Comparison of ENCODE assay signal across 20 cellular contexts in the genomic region with DNA sequence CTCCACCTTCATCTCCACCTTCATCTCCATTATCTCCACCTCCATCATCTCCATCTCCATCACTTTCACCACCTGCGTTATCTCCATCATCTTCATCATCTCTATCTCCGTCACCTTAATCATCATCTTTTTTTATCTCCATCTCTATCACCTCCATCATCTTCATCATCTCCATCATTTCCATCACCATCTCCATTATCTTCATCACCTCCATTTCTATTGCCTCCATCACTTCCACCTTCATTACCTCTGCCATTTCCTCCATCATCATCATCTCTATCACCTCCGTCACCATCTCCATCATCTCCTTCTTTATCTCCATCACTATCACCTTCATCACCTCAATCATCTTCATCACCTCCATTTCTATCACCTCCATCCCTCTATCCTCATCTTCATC.
DNase-seq lines count a peak whose midpoint lies in the region; ATAC-seq, FAIRE-seq and TF ChIP-seq lines count a peak whose summit lies in the region.
"Had no signal": no experiment of that assay in that cellular context is flagged by ENCODE, and none has a peak within 500 bp of the region (broad histone marks: within the 10 kb centered on the region; RNA-seq: fewer than 3 reads in every experiment).

No MANE protein-coding gene starts in this region.

- H3K27ac ChIP-seq in HepG2 (ENCODE audit: extremely low read length, insufficient read depth, low read length) (no peak overlapping the region), right lobe of liver (no peak overlapping the region), K562 (ENCODE audit: extremely low read depth, low read depth, low read length) (no peak overlapping the region)
- H3K27ac ChIP-seq: BLaER1, C4-2B had no signal

- no peaks in the 10 kb centered on the region for H4K20me1 ChIP-seq in HepG2 (ENCODE audit: insufficient read depth, low read length)
- no peaks in the 10 kb centered on the region for H4K20me1 ChIP-seq in K562 (replicated peaks; ENCODE audit: control insufficient read depth, insufficient read depth, low read length)
- H4K20me1 ChIP-seq: BLaER1 had no signal

- in situ Hi-C loops in HepG2 (cut with HindIII; ENCODE audit: extremely low pct_ligation_motif_present, low pct_unique_long_range_greater_than_20kb) = no loop called here
- in situ Hi-C loops in K562 (cut with MboI) = no loop called here

- no peaks in the 10 kb centered on the region for H3K36me3 ChIP-seq in HepG2 (replicated peaks in 1 of 2; ENCODE audit: control insufficient read depth in 1 of 2, insufficient read depth in 2 of 2, low read length in 2 of 2)
- H3K36me3 ChIP-seq in right lobe of liver = no peaks in the 10 kb centered on the region
- H3K36me3 ChIP-seq in K562 (ENCODE audit: control insufficient read depth, insufficient read depth, low read length) = no peaks in the 10 kb centered on the region
- H3K36me3 ChIP-seq: BLaER1 had no signal

- H3K36me3 Mint-ChIP-seq in Calu3 (ENCODE audit: insufficient read depth, unreplicated experiment) = peaks cover 5% of the 10 kb centered on the region
- no peaks in the 10 kb centered on the region for H3K36me3 Mint-ChIP-seq in activated CD8-positive, alpha-beta memory T cell treated with anti-CD3 and anti-CD28 coated beads, Interleukin-2, amount 10 ng/mL, durations not matched to agents 7 days and 5 days

- DNase-seq in HepG2 (ENCODE audit: low spot score) (no peak), right lobe of liver (no peak), Calu3 (no peak), K562 (ENCODE audit: extremely low read depth in 1 of 4, low spot score in 3 of 4) (no peak), foreskin melanocyte (no peak)
- no peak for DNase-seq in activated CD8-positive, alpha-beta memory T cell treated with anti-CD3 and anti-CD28 coated beads, Interleukin-2, amount 10 ng/mL, durations not matched to agents 7 days and 5 days
- no peak for DNase-seq in stimulated activated CD4-positive, alpha-beta T cell treated with anti-CD3 and anti-CD28 coated beads, Interleukin-2, amount 100 ng/mL, for 24 hours
- DNase-seq: CD4-positive, alpha-beta T cell; CD8-positive, alpha-beta memory T cell; DMS53; DMS79 treated with DMSO at 0.1 percent for 48 hours; GF-D8; H9; HFFc6 had no signal

- H3K9me3 ChIP-seq in HepG2 (ENCODE audit: low read length) = no peaks in the 10 kb centered on the region
- H3K9me3 ChIP-seq in right lobe of liver = no peaks in the 10 kb centered on the region
- no peaks in the 10 kb centered on the region for H3K9me3 ChIP-seq in K562 (replicated peaks; ENCODE audit: control insufficient read depth, insufficient read depth, low read depth, low read length)
- H3K9me3 ChIP-seq: BLaER1 had no signal

- H3K27ac Mint-ChIP-seq in Calu3 (ENCODE audit: unreplicated experiment) = peak overlapping the region; percentile 13
- no peak overlapping the region for H3K27ac Mint-ChIP-seq in activated CD8-positive, alpha-beta memory T cell treated with anti-CD3 and anti-CD28 coated beads, Interleukin-2, amount 10 ng/mL, durations not matched to agents 7 days and 5 days
- H3K27ac Mint-ChIP-seq: CD4-positive, alpha-beta T cell; GM23338; H9; HFFc6 had no signal

- WGBS in HepG2 (ENCODE audit: low lambda C conversion rate) = 18% methylated on average over 3 of the region's 3 CpGs
- 72% methylated on average over 3 of the region's 3 CpGs for WGBS in right lobe of liver (ENCODE audit: insufficient coverage, low coverage, low lambda C conversion rate, missing lambda C conversion rate)
- WGBS in K562 (ENCODE audit: insufficient coverage, low coverage, missing lambda C conversion rate) = 7% methylated on average over 3 of the region's 3 CpGs

- no TSS peak for BruUV-seq in HepG2 (replicated peaks; lab: Mats Ljungman, UMichigan)
- no TSS peak for BruUV-seq in Calu3 (replicated peaks; lab: Mats Ljungman, UMichigan)
- no TSS peak for BruUV-seq in K562 (replicated peaks; lab: Mats Ljungman, UMichigan)

- peaks cover under 1% of the 10 kb centered on the region for H3K27me3 Mint-ChIP-seq in Calu3 (ENCODE audit: unreplicated experiment)
- H3K27me3 Mint-ChIP-seq in activated CD8-positive, alpha-beta memory T cell treated with anti-CD3 and anti-CD28 coated beads, Interleukin-2, amount 10 ng/mL, durations not matched to agents 7 days and 5 days = no peaks in the 10 kb centered on the region

- FAIRE-seq in HepG2 (lab: Jason Lieb, UNC) (no peak), K562 (lab: Jason Lieb, UNC) (no peak)
- FAIRE-seq: GM12891, GM19239 had no signal

- no peak for TF ChIP-seq POLR2A in HepG2 (IDR thresholded peaks at IDR 0.05; ENCODE audit: insufficient read depth in 1 of 2, low read depth in 2 of 2, low read length in 2 of 2)
- no peak for TF ChIP-seq POLR2A in right lobe of liver (IDR thresholded peaks at IDR 0.05)
- no peak for TF ChIP-seq POLR2A in K562 (conservative IDR thresholded peaks at IDR 0.05)

- TF ChIP-seq EP300 in HepG2 (IDR thresholded peaks at IDR 0.05; ENCODE audit: low read depth in 2 of 2, low read length in 2 of 2) (no peak), HepG2 (CRISPR knock-in tag; IDR thresholded peaks at IDR 0.05; ENCODE audit: borderline replicate concordance) (no peak), K562 (IDR thresholded peaks at IDR 0.05; ENCODE audit: low read length) (no peak)

- no peak overlapping the region for H3K9ac ChIP-seq in HepG2 (ENCODE audit: insufficient read depth, low read depth, low read length)
- no peak overlapping the region for H3K9ac ChIP-seq in K562 (ENCODE audit: insufficient read depth in 1 of 2, low read depth in 2 of 2, low read length in 2 of 2)
- H3K9ac ChIP-seq: BLaER1 had no signal

- H2AFZ ChIP-seq in HepG2 (ENCODE audit: low read length) = no peak overlapping the region
- H2AFZ ChIP-seq in K562 (ENCODE audit: low read depth, low read length) = no peak overlapping the region
- H2AFZ ChIP-seq: GM23338 had no signal

- TF ChIP-seq RAD21 in HepG2 (CRISPR knock-in tag; IDR thresholded peaks at IDR 0.05) = no peak
- no peak for TF ChIP-seq RAD21 in K562 (CRISPR knock-in tag; conservative IDR thresholded peaks at IDR 0.05 in 1 of 2, IDR thresholded peaks at IDR 0.05 in 1 of 2)

- POLR2A ChIA-PET in HepG2 (lab: Yijun Ruan, JAX) (no interaction called here), K562 (lab: Yijun Ruan, JAX) (interaction anchor here (0.7 kb wide), 1 partner anchor 20 kb away, joined by 3 read pairs; no protein-coding TSS in a partner anchor)

- H3K4me1 Mint-ChIP-seq in Calu3 (ENCODE audit: low read depth, unreplicated experiment) = peaks cover 40% of the 10 kb centered on the region
- no peaks in the 10 kb centered on the region for H3K4me1 Mint-ChIP-seq in activated CD8-positive, alpha-beta memory T cell treated with anti-CD3 and anti-CD28 coated beads, Interleukin-2, amount 10 ng/mL, durations not matched to agents 7 days and 5 days
- H3K4me1 Mint-ChIP-seq: GM23338, H9 had no signal

- H3K4me2 ChIP-seq in HepG2 (ENCODE audit: low read depth, low read length) (no peak overlapping the region), K562 (ENCODE audit: insufficient read depth, low read length) (no peak overlapping the region)
- H3K4me2 ChIP-seq: GM23338 had no signal

- intact Hi-C loops in HepG2 (cut with micrococcal nuclease; ENCODE audit: unreplicated experiment) (no loop called here), right lobe of liver (cut with DNase I) (no loop called here), Calu3 (cut with micrococcal nuclease; ENCODE audit: unreplicated experiment) (no loop called here), K562 (cut with micrococcal nuclease) (no loop called here)

- H3K4me3 ChIP-seq in HepG2 (replicated peaks in 1 of 3; ENCODE audit: insufficient read depth in 1 of 3, low read depth in 2 of 3, low read length in 3 of 3) (no peak overlapping the region), right lobe of liver (no peak overlapping the region), K562 (no peak overlapping the region)
- H3K4me3 ChIP-seq: BLaER1, GM23338 had no signal

- no peak for ATAC-seq in HepG2
- no peak for ATAC-seq in right lobe of liver
- no peak for ATAC-seq in K562
- no peak for ATAC-seq in activated CD8-positive, alpha-beta memory T cell treated with anti-CD3 and anti-CD28 coated beads, Interleukin-2, amount 10 ng/mL, durations not matched to agents 7 days and 5 days
- ATAC-seq: GM23338, HCT116 had no signal

- peaks cover 6% of the 10 kb centered on the region for H3K9me3 Mint-ChIP-seq in Calu3 (ENCODE audit: low read depth, unreplicated experiment)
- peaks cover 8% of the 10 kb centered on the region for H3K9me3 Mint-ChIP-seq in activated CD8-positive, alpha-beta memory T cell treated with anti-CD3 and anti-CD28 coated beads, Interleukin-2, amount 10 ng/mL, durations not matched to agents 7 days and 5 days (ENCODE audit: low read depth)

- no peaks in the 10 kb centered on the region for H3K4me1 ChIP-seq in HepG2 (ENCODE audit: insufficient read depth, low read length)
- H3K4me1 ChIP-seq in right lobe of liver = no peaks in the 10 kb centered on the region
- H3K4me1 ChIP-seq in K562 (replicated peaks in 1 of 2; ENCODE audit: control insufficient read depth in 2 of 2, insufficient read depth in 2 of 2, low read length in 2 of 2) = no peaks in the 10 kb centered on the region

- no peaks in the 10 kb centered on the region for H3K79me2 ChIP-seq in HepG2 (ENCODE audit: insufficient read depth, low read length)
- no peaks in the 10 kb centered on the region for H3K79me2 ChIP-seq in K562 (ENCODE audit: control insufficient read depth, insufficient read depth, low read length)

- peaks cover 1 to 15% of the 10 kb centered on the region in 2 experiments; a peak in 3 of 5 replicates for H3K27me3 ChIP-seq in HepG2 (ENCODE audit: control insufficient read depth in 1 of 2, insufficient read depth in 2 of 2, low read length in 2 of 2)
- no peaks in the 10 kb centered on the region for H3K27me3 ChIP-seq in right lobe of liver
- peaks cover 0 to 12% of the 10 kb centered on the region in 2 experiments; a peak in 1 of 5 replicates for H3K27me3 ChIP-seq in K562 (ENCODE audit: control insufficient read depth in 2 of 2, insufficient read depth in 2 of 2, low read length in 2 of 2)
- H3K27me3 ChIP-seq: BLaER1 had no signal

- CTCF ChIA-PET in HepG2 (lab: Yijun Ruan, JAX; ENCODE audit: low intra/inter-chr PET ratio, low total read pairs) = no interaction called here
- CTCF ChIA-PET in Calu3 (lab: Charles Lee) = no interaction called here
- CTCF ChIA-PET in K562 (lab: Yijun Ruan, JAX; ENCODE audit: low intra/inter-chr PET ratio) = no interaction called here
- CTCF ChIA-PET in activated CD8-positive, alpha-beta memory T cell treated with anti-CD3 and anti-CD28 coated beads, Interleukin-2, amount 10 ng/mL, durations not matched to agents 7 days and 5 days (lab: Charles Lee) = no interaction called here

- H3K4me3 Mint-ChIP-seq in Calu3 (ENCODE audit: low read depth, unreplicated experiment) = no peak overlapping the region
- H3K4me3 Mint-ChIP-seq in activated CD8-positive, alpha-beta memory T cell treated with anti-CD3 and anti-CD28 coated beads, Interleukin-2, amount 10 ng/mL, durations not matched to agents 7 days and 5 days = no peak overlapping the region
- H3K4me3 Mint-ChIP-seq: CD4-positive, alpha-beta T cell; CD8-positive, alpha-beta memory T cell; GM23338; H9; HFFc6 had no signal

- TF ChIP-seq CTCF in HepG2 (CRISPR knock-in tag; IDR thresholded peaks at IDR 0.05) (no peak), right lobe of liver (IDR thresholded peaks at IDR 0.05) (no peak), Calu3 (IDR thresholded peaks at IDR 0.05; ENCODE audit: unreplicated experiment) (no peak), K562 (IDR thresholded peaks at IDR 0.05 in 2 of 3, conservative IDR thresholded peaks at IDR 0.05 in 1 of 3; ENCODE audit: insufficient read depth in 2 of 3, low read depth in 1 of 3, low read length in 3 of 3) (no peak)

- no peaks in the 10 kb centered on the region for H3K9me1 ChIP-seq in K562 (ENCODE audit: control insufficient read depth, insufficient read depth, low read length)
